Comparison of ENCODE assay signal across 35 cellular contexts in genomic region chr10:121411006-121411405, GRCh38.
"Had no signal": no experiment of that assay in that cellular context is flagged by ENCODE, and none has a peak within 500 bp of the region (broad histone marks: within the 10 kb centered on the region; RNA-seq: fewer than 3 reads in every experiment).

No MANE protein-coding gene starts in this region.

- H3K9me3 Mint-ChIP-seq: activated B cell treated with CpG ODN at 0.5 μM for 24 hours; activated CD4-positive, alpha-beta memory T cell treated with anti-CD3 and anti-CD28 coated beads for 36 hours; activated naive CD8-positive, alpha-beta T cell treated with anti-CD3 and anti-CD28 coated beads for 36 hours; central memory CD8-positive, alpha-beta T cell had no signal

- H3K4me3 Mint-ChIP-seq: activated B cell treated with CpG ODN at 0.5 μM for 24 hours; activated CD4-positive, alpha-beta memory T cell treated with anti-CD3 and anti-CD28 coated beads for 36 hours; activated naive CD8-positive, alpha-beta T cell treated with anti-CD3 and anti-CD28 coated beads for 36 hours; central memory CD8-positive, alpha-beta T cell had no signal

- H3K27ac Mint-ChIP-seq: activated B cell treated with CpG ODN at 0.5 μM for 24 hours; activated CD4-positive, alpha-beta memory T cell treated with anti-CD3 and anti-CD28 coated beads for 36 hours; activated naive CD8-positive, alpha-beta T cell treated with anti-CD3 and anti-CD28 coated beads for 36 hours had no signal

- H3K27me3 Mint-ChIP-seq: activated B cell treated with CpG ODN at 0.5 μM for 24 hours; activated CD4-positive, alpha-beta memory T cell treated with anti-CD3 and anti-CD28 coated beads for 36 hours; central memory CD8-positive, alpha-beta T cell had no signal

- H3K4me1 Mint-ChIP-seq: activated B cell treated with CpG ODN at 0.5 μM for 24 hours; activated naive CD8-positive, alpha-beta T cell treated with anti-CD3 and anti-CD28 coated beads for 36 hours; central memory CD8-positive, alpha-beta T cell had no signal

- H3K27me3 ChIP-seq: ascending aorta, cardiac muscle cell had no signal

- H3K36me3 ChIP-seq: ascending aorta, cardiac muscle cell had no signal

- H3K27ac ChIP-seq: ascending aorta, cardiac muscle cell, VCaP had no signal

- H3K4me3 ChIP-seq: ascending aorta, cardiac muscle cell had no signal

- ATAC-seq: Panc1 had no signal

- H3K4me1 ChIP-seq: ascending aorta had no signal

- DNase-seq: activated B cell treated with CpG ODN at 0.5 μM for 24 hours; activated CD4-positive, alpha-beta memory T cell treated with anti-CD3 and anti-CD28 coated beads for 36 hours; activated CD4-positive, alpha-beta T cell treated with anti-CD3 and anti-CD28 coated beads for 4 hours; activated CD4-positive, alpha-beta T cell treated with anti-CD3 and anti-CD28 coated beads, Interleukin-2, amount 50 U/mL, for 1 hour; activated CD4-positive, CD25-positive, alpha-beta regulatory T cell treated with anti-CD3 and anti-CD28 coated beads, Interleukin-2, amount 50 U/mL, for 72 hours; activated CD8-positive, alpha-beta memory T cell treated with anti-CD3 and anti-CD28 coated beads, Interleukin-2, amount 50 U/mL, for 4 hours; activated effector memory CD4-positive, alpha-beta T cell treated with anti-CD3 and anti-CD28 coated beads, Interleukin-2, amount 50 U/mL, for 16 hours; activated naive CD4-positive, alpha-beta T cell; activated naive CD4-positive, alpha-beta T cell treated with anti-CD3 and anti-CD28 coated beads, Interleukin-2, amount 50 U/mL, for 16 hours; activated naive CD8-positive, alpha-beta T cell treated with anti-CD3 and anti-CD28 coated beads for 36 hours; activated T-cell treated with anti-CD3 and anti-CD28 coated beads for 4 hours; activated T-cell treated with anti-CD3 and anti-CD28 coated beads, Interleukin-2, amount 50 U/mL, for 48 hours; amygdala; KG1; MM.1S; NCI-H1092 treated with DMSO at 0.1 percent for 48 hours; NCI-H1417 treated with DMSO at 0.1 percent for 48 hours; NCI-H187 treated with DMSO at 0.1 percent for 48 hours; NCI-H2081; NCI-H2171 treated with DMSO at 0.1 percent for 48 hours; NCI-H2227 treated with DMSO at 0.1 percent for 48 hours; NCI-H446; NCI-H510A treated with DMSO at 0.1 percent for 48 hours; NCI-H526 treated with DMSO at 0.1 percent for 48 hours; NCI-H774; SIG-M5; SW 1271; T-helper 1 cell; T-helper 2 cell; T-helper 9 cell had no signal

- H3K36me3 Mint-ChIP-seq: activated CD4-positive, alpha-beta memory T cell treated with anti-CD3 and anti-CD28 coated beads for 36 hours; activated naive CD8-positive, alpha-beta T cell treated with anti-CD3 and anti-CD28 coated beads for 36 hours had no signal
